ENCODE assay signal across 1 cellular context in genomic region chr1:19596719-19597462, GRCh38.
TF ChIP-seq lines count a peak whose summit lies in the region.

No MANE protein-coding gene starts in this region.

TF ChIP-seq in HepG2, 621 proteins besides CTCF, POLR2A, EP300 and RAD21 (continued from another document and continues in another):
- TF ChIP-seq PRDM10 (CRISPR knock-in tag; IDR thresholded peaks at IDR 0.05; ENCODE audit: low read depth) = no peak
- no peak for TF ChIP-seq ZNF660 (CRISPR knock-in tag; IDR thresholded peaks at IDR 0.05; ENCODE audit: borderline replicate concordance, low read depth)
- TF ChIP-seq ZNF205 (CRISPR knock-in tag; IDR thresholded peaks at IDR 0.05) = no peak
- no peak for TF ChIP-seq ZNF879 (CRISPR knock-in tag; IDR thresholded peaks at IDR 0.05)
- TF ChIP-seq ARID2 (CRISPR knock-in tag; IDR thresholded peaks at IDR 0.05; ENCODE audit: borderline replicate concordance) = peak; percentile 75
- no peak for TF ChIP-seq EEA1 (CRISPR knock-in tag; IDR thresholded peaks at IDR 0.05; ENCODE audit: borderline replicate concordance)
- TF ChIP-seq SMAD3 (CRISPR knock-in tag; IDR thresholded peaks at IDR 0.05) = no peak
- TF ChIP-seq ZBTB7A (CRISPR knock-in tag; IDR thresholded peaks at IDR 0.05) = no peak
- no peak; the same call in 1 of the 2 replicates for TF ChIP-seq HES4 (CRISPR knock-in tag; IDR thresholded peaks at IDR 0.05; ENCODE audit: borderline replicate concordance)
- 0 out of 2 replicates have a peak, but pooled peaks have one; percentile 4 for TF ChIP-seq MNT (IDR thresholded peaks at IDR 0.05)
- no peak; the same call in 1 of the 2 replicates for TF ChIP-seq PRDM15 (CRISPR knock-in tag; IDR thresholded peaks at IDR 0.05)
- TF ChIP-seq SP4 (CRISPR knock-in tag; IDR thresholded peaks at IDR 0.05) = no peak
- TF ChIP-seq PBX2 (CRISPR knock-in tag; IDR thresholded peaks at IDR 0.05) = no peak
- TF ChIP-seq IRX3 (CRISPR knock-in tag; IDR thresholded peaks at IDR 0.05; ENCODE audit: borderline replicate concordance, low read depth) = no peak
- no peak for TF ChIP-seq MAFF (IDR thresholded peaks at IDR 0.05; ENCODE audit: low read depth, low read length)
- TF ChIP-seq ZBTB3 (CRISPR knock-in tag; IDR thresholded peaks at IDR 0.05; ENCODE audit: borderline replicate concordance, low read depth) = no peak
- TF ChIP-seq HNF4A (CRISPR knock-in tag; IDR thresholded peaks at IDR 0.05) = no peak
- TF ChIP-seq DNMT1 (CRISPR knock-in tag; IDR thresholded peaks at IDR 0.05) = no peak
- no peak for TF ChIP-seq ZKSCAN5 (CRISPR knock-in tag; IDR thresholded peaks at IDR 0.05)
- TF ChIP-seq RBM22 (optimal IDR thresholded peaks at IDR 0.05; ENCODE audit: low read length) = no peak
- no peak for TF ChIP-seq SCMH1 (CRISPR knock-in tag; IDR thresholded peaks at IDR 0.05; ENCODE audit: borderline replicate concordance)
- TF ChIP-seq ZNF704 (CRISPR knock-in tag; IDR thresholded peaks at IDR 0.05; ENCODE audit: borderline replicate concordance) = peak; percentile 39; the same call in 1 of the 2 replicates
- peak; percentile 61 for TF ChIP-seq HOMEZ (CRISPR knock-in tag; IDR thresholded peaks at IDR 0.05; ENCODE audit: low read depth)
- no peak; the same call in 1 of the 2 replicates for TF ChIP-seq SAFB2 (CRISPR knock-in tag; IDR thresholded peaks at IDR 0.05; ENCODE audit: borderline replicate concordance, low read depth)
- TF ChIP-seq SIX1 (CRISPR knock-in tag; IDR thresholded peaks at IDR 0.05; ENCODE audit: borderline replicate concordance) = no peak
- peak; percentile 90 for TF ChIP-seq PHF8 (CRISPR knock-in tag; IDR thresholded peaks at IDR 0.05)
- TF ChIP-seq ZKSCAN1 (IDR thresholded peaks at IDR 0.05; ENCODE audit: low read length) = no peak
- 0 out of 2 replicates have a peak, but pooled peaks have one; percentile 27 for TF ChIP-seq HOXD1 (CRISPR knock-in tag; IDR thresholded peaks at IDR 0.05)
- TF ChIP-seq ZNF816 (CRISPR knock-in tag; IDR thresholded peaks at IDR 0.05; ENCODE audit: borderline replicate concordance) = 0 out of 2 replicates have a peak, but pooled peaks have one; percentile 86
- TF ChIP-seq ZNF687 (CRISPR knock-in tag; IDR thresholded peaks at IDR 0.05) = peak; percentile 89
- TF ChIP-seq TERF1 (CRISPR knock-in tag; IDR thresholded peaks at IDR 0.05) = no peak
- no peak for TF ChIP-seq ZNF3 (CRISPR knock-in tag; IDR thresholded peaks at IDR 0.05)
- peak; percentile 44; the same call in 1 of the 2 replicates for TF ChIP-seq MXD1 (CRISPR knock-in tag; IDR thresholded peaks at IDR 0.05)
- peak; percentile 67; the same call in 1 of the 2 replicates for TF ChIP-seq BCL3 (CRISPR knock-in tag; IDR thresholded peaks at IDR 0.05)
